ENCODE assay signal across 27 cellular contexts in the genomic region with DNA sequence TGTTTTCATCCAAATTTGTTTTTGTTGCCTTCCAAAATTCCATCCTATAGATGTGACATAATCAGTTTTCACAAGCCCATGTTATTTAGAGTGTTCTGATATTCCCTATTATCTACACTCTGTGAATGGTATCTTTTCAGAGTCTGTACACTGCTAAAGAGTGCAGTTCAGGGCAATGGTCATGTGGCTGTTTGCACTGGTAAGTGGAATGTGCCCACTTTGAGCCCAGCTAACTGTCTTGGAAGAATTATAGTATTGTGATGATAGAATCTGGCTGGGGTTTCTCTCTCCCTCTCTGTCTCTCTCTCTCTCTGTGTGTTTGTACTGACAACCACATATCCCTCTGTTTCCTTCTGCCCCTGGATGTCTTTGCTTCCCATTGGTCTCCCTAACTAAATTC.
"Had no signal": no experiment of that assay in that cellular context is flagged by ENCODE, and none has a peak within 500 bp of the region (broad histone marks: within the 10 kb centered on the region; RNA-seq: fewer than 3 reads in every experiment).

No MANE protein-coding gene starts in this region.

- DNase-seq: activated effector memory CD4-positive, alpha-beta T cell treated with anti-CD3 and anti-CD28 coated beads, Interleukin-2, amount 50 U/mL, for 16 hours; activated effector memory CD4-positive, alpha-beta T cell treated with Interleukin-2 at 50 U/mL for 16 hours; activated gamma-delta T cell; activated gamma-delta T cell treated with Interleukin-2 at 50 U/mL for 16 hours; activated naive CD4-positive, alpha-beta T cell; activated naive CD4-positive, alpha-beta T cell treated with anti-CD3 and anti-CD28 coated beads for 36 hours; activated naive CD4-positive, alpha-beta T cell treated with anti-CD3 and anti-CD28 coated beads, Interleukin-2, amount 10 ng/mL, durations not matched to agents 7 days and 5 days; activated naive CD4-positive, alpha-beta T cell treated with anti-CD3 and anti-CD28 coated beads, Interleukin-2, amount 50 U/mL, for 16 hours; activated naive CD4-positive, alpha-beta T cell treated with Interleukin-2 at 50 U/mL for 16 hours; activated naive CD8-positive, alpha-beta T cell treated with anti-CD3 and anti-CD28 coated beads for 36 hours; activated naive CD8-positive, alpha-beta T cell treated with anti-CD3 and anti-CD28 coated beads, Interleukin-2, amount 10 ng/mL, durations not matched to agents 7 days and 5 days; activated naive CD8-positive, alpha-beta T cell treated with anti-CD3 and anti-CD28 coated beads, Interleukin-2, amount 50 U/mL, for 24 hours; activated T-cell treated with anti-CD3 and anti-CD28 coated beads, Interleukin-2, amount 50 U/mL, for 1 hour; activated T-cell treated with anti-CD3 and anti-CD28 coated beads, Interleukin-2, amount 50 U/mL, for 24 hours; activated T-cell treated with anti-CD3 and anti-CD28 coated beads, Interleukin-2, amount 50 U/mL, for 4 hours; activated T-cell treated with anti-CD3 and anti-CD28 coated beads, Interleukin-2, amount 50 U/mL, for 48 hours; activated T-cell treated with anti-CD3 and anti-CD28 coated beads, Interleukin-2, amount 50 U/mL, for 72 hours; adrenal gland; amniotic stem cell; amygdala; anterior cingulate cortex; aorta; body of pancreas; brain microvascular endothelial cell; caudate nucleus; central memory CD4-positive, alpha-beta T cell; cerebellar nuclear complex had no signal
